ENCODE assay signal across 8 cellular contexts in the genomic region with DNA sequence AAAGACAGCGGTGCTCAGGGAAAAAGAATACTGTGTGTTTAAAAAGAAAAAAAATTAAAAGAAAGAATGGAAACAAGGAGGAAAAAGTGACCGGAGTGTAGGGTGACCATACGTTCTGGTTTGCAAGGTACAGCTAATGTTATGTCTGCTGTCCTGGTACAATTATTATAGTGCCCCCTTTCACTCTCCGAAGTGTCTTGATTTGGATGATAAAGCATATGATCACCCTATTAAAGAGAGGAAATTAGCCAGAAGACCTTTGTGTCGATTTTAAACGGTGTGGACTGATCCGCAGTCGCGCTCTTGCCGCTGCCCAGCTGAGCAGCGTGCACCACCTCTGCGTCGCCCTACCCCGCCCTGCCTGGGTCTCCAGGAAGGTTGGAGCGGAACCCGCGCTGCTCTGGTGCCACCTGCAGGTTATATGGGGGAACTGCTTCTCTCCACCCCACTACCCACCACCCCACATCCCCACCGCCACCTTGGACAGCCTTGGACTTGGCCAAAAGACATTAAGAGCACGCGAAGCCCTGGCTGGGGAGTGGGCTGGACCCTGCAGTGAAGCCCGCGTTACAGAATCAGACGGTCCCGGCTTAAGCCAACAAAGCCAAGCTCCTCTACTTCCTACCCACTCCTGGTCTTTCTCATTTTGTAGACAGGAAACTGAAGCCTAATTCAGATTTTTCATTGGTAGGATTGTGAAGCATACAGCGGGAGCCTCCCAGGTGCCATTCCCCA. TPM values are rescaled to one million over a fixed set of nuclear protein-coding genes. Genes with fewer than 3 reads are reported as not detected.
DNase-seq lines count a peak whose midpoint lies in the region; ATAC-seq, FAIRE-seq and TF ChIP-seq lines count a peak whose summit lies in the region.

No MANE protein-coding gene starts in this region.

- TF ChIP-seq POLR2A in HepG2 (IDR thresholded peaks at IDR 0.05; ENCODE audit: insufficient read depth in 1 of 2, low read depth in 2 of 2, low read length in 2 of 2): no peak

- H4K20me1 ChIP-seq in HepG2 (ENCODE audit: insufficient read depth, low read length): no peaks in the 10 kb centered on the region

- peaks cover 0 to 9% of the 10 kb centered on the region in 2 experiments; a peak in 3 of 5 replicates for H3K27me3 ChIP-seq in HepG2 (ENCODE audit: control insufficient read depth in 1 of 2, insufficient read depth in 2 of 2, low read length in 2 of 2)

- H3K4me1 Mint-ChIP-seq in activated CD4-positive, alpha-beta T cell treated with anti-CD3 and anti-CD28 coated beads, Interleukin-2, amount 10 ng/mL, durations not matched to agents 24 days and 14 days: peaks cover 9% of the 10 kb centered on the region

- POLR2A ChIA-PET in HepG2 (lab: Yijun Ruan, JAX): no interaction called here

- no peaks in the 10 kb centered on the region for H3K36me3 ChIP-seq in HepG2 (replicated peaks in 1 of 2; ENCODE audit: control insufficient read depth in 1 of 2, insufficient read depth in 2 of 2, low read length in 2 of 2)

- H3K27ac ChIP-seq in coronary artery (no peak overlapping the region), HepG2 (ENCODE audit: extremely low read length, insufficient read depth, low read length) (no peak overlapping the region)

- no peaks in the 10 kb centered on the region for H3K9me3 ChIP-seq in HepG2 (ENCODE audit: low read length)

- H3K9ac ChIP-seq in HepG2 (ENCODE audit: insufficient read depth, low read depth, low read length): no peak overlapping the region

- no peak overlapping the region for H2AFZ ChIP-seq in HepG2 (ENCODE audit: low read length)

- CTCF ChIA-PET in HepG2 (lab: Yijun Ruan, JAX; ENCODE audit: low intra/inter-chr PET ratio, low total read pairs): interaction anchor here (1.2 to 2.2 kb wide), 5 partner anchors 49 to 117 kb away, joined by 5 to 11 read pairs (median 6); no protein-coding TSS in a partner anchor

- BruUV-seq in HepG2 (replicated peaks; lab: Mats Ljungman, UMichigan): no TSS peak

- TF ChIP-seq CTCF in GM13977 (IDR thresholded peaks at IDR 0.05; ENCODE audit: extremely low read depth, insufficient read depth, missing control alignments) (peak; percentile 82), coronary artery (IDR thresholded peaks at IDR 0.05) (peak; percentile 92), HepG2 (CRISPR knock-in tag; IDR thresholded peaks at IDR 0.05) (peak; percentile 92)

- H3K27me3 Mint-ChIP-seq in activated CD4-positive, alpha-beta T cell treated with anti-CD3 and anti-CD28 coated beads, Interleukin-2, amount 10 ng/mL, durations not matched to agents 24 days and 14 days: peaks cover 59% of the 10 kb centered on the region

- peak overlapping the region; percentile 75 for H3K4me3 Mint-ChIP-seq in activated CD4-positive, alpha-beta T cell treated with anti-CD3 and anti-CD28 coated beads, Interleukin-2, amount 10 ng/mL, durations not matched to agents 24 days and 14 days

- 17% methylated on average over 12 of the region's 25 CpGs for WGBS in HepG2 (ENCODE audit: low lambda C conversion rate)

- in situ Hi-C loops in GM13977 (cut with MboI; ENCODE audit: low pct_unique_long_range_greater_than_20kb, low sequenced_read_pairs, unreplicated experiment) (loop anchor here (25.0 kb wide), 1 partner anchor 335 kb away; no protein-coding TSS in a partner anchor), HepG2 (cut with HindIII; ENCODE audit: extremely low pct_ligation_motif_present, low pct_unique_long_range_greater_than_20kb) (loop anchor here (10.0 kb wide), 2 partner anchors 77 to 117 kb away; a partner anchor contains a TSS)

- peak overlapping the region; percentile 74 for H3K4me2 ChIP-seq in HepG2 (ENCODE audit: low read depth, low read length)

- H3K4me3 ChIP-seq in coronary artery: peak overlapping the region; percentile 61
- peak overlapping the region in 1 of 3 experiments; percentile 49; a peak in 2 of 6 replicates for H3K4me3 ChIP-seq in HepG2 (replicated peaks in 1 of 3; ENCODE audit: insufficient read depth in 1 of 3, low read depth in 2 of 3, low read length in 3 of 3)

- intact Hi-C loops in activated CD4-positive, alpha-beta T cell treated with anti-CD3 and anti-CD28 coated beads, Interleukin-2, amount 10 ng/mL, durations not matched to agents 24 days and 14 days (cut with micrococcal nuclease): loop anchor here (1.0 to 10.0 kb wide), 3 partner anchors 74 to 123 kb away; no protein-coding TSS in a partner anchor
- intact Hi-C loops in HepG2 (cut with micrococcal nuclease; ENCODE audit: unreplicated experiment): loop anchor here (1.0 to 10.0 kb wide), 3 partner anchors 47 to 117 kb away; no protein-coding TSS in a partner anchor

- H3K79me2 ChIP-seq in HepG2 (ENCODE audit: insufficient read depth, low read length): no peaks in the 10 kb centered on the region

- no peaks in the 10 kb centered on the region for H3K9me3 Mint-ChIP-seq in activated CD4-positive, alpha-beta T cell treated with anti-CD3 and anti-CD28 coated beads, Interleukin-2, amount 10 ng/mL, durations not matched to agents 24 days and 14 days

- FAIRE-seq in HepG2 (lab: Jason Lieb, UNC): peak; percentile 49

- peak; percentile 81 for ATAC-seq in HG03354 (IDR thresholded peaks at IDR 0.05; ENCODE audit: poor library complexity, severe bottlenecking, unreplicated experiment)
- peak; percentile 99 for ATAC-seq in HepG2
- ATAC-seq in GM21786 (IDR thresholded peaks at IDR 0.05; ENCODE audit: unreplicated experiment): no peak

- TF ChIP-seq RAD21 in HepG2 (CRISPR knock-in tag; IDR thresholded peaks at IDR 0.05): peak; percentile 93

- H3K4me1 ChIP-seq in HepG2 (ENCODE audit: insufficient read depth, low read length): peaks cover 9% of the 10 kb centered on the region; the same call in 1 of the 2 replicates

- DNase-seq in GM13977 (ENCODE audit: low spot score) (peak; percentile 86), NCI-H510A treated with DMSO at 0.1 percent for 48 hours (lab: John Stamatoyannopoulos, UW) (peak; percentile 21), coronary artery (ENCODE audit: low spot score) (peak; percentile 82), HepG2 (ENCODE audit: low spot score) (peak; percentile 58)
- DNase-seq in activated CD4-positive, alpha-beta T cell treated with anti-CD3 and anti-CD28 coated beads, Interleukin-2, amount 10 ng/mL, durations not matched to agents 24 days and 14 days: peak; percentile 94
- DNase-seq in stimulated activated CD4-positive, alpha-beta T cell treated with anti-CD3 and anti-CD28 coated beads, Interleukin-4, amount 100 ng/mL, for 24 hours: peak; percentile 84

- H3K27ac Mint-ChIP-seq in activated CD4-positive, alpha-beta T cell treated with anti-CD3 and anti-CD28 coated beads, Interleukin-2, amount 10 ng/mL, durations not matched to agents 24 days and 14 days: no peak overlapping the region

- H3K36me3 Mint-ChIP-seq in activated CD4-positive, alpha-beta T cell treated with anti-CD3 and anti-CD28 coated beads, Interleukin-2, amount 10 ng/mL, durations not matched to agents 24 days and 14 days (ENCODE audit: low read depth): no peaks in the 10 kb centered on the region

- no peak for TF ChIP-seq EP300 in HepG2 (IDR thresholded peaks at IDR 0.05; ENCODE audit: low read depth in 2 of 2, low read length in 2 of 2)
- no peak for TF ChIP-seq EP300 in HepG2 (CRISPR knock-in tag; IDR thresholded peaks at IDR 0.05; ENCODE audit: borderline replicate concordance)

TF ChIP-seq in HepG2, 621 proteins besides CTCF, POLR2A, EP300 and RAD21 (continues in another document):
- TF ChIP-seq, protein P1, sequence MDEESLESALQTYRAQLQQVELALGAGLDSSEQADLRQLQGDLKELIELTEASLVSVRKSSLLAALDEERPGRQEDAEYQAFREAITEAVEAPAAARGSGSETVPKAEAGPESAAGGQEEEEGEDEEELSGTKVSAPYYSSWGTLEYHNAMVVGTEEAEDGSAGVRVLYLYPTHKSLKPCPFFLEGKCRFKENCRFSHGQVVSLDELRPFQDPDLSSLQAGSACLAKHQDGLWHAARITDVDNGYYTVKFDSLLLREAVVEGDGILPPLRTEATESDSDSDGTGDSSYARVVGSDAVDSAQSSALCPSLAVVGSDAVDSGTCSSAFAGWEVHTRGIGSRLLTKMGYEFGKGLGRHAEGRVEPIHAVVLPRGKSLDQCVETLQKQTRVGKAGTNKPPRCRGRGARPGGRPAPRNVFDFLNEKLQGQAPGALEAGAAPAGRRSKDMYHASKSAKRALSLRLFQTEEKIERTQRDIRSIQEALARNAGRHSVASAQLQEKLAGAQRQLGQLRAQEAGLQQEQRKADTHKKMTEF (CRISPR knock-in tag; IDR thresholded peaks at IDR 0.05): no peak
- TF ChIP-seq PCBP2 (optimal IDR thresholded peaks at IDR 0.05; ENCODE audit: low read depth, low read length, poor library complexity, severe bottlenecking) (no peak), CHD4 (IDR thresholded peaks at IDR 0.05; ENCODE audit: borderline replicate concordance, low read length) (no peak), MAZ (IDR thresholded peaks at IDR 0.05; ENCODE audit: borderline replicate concordance, low read depth, low read length) (peak; percentile 39; the same call in 1 of the 2 replicates), MAZ (CRISPR knock-in tag; IDR thresholded peaks at IDR 0.05; ENCODE audit: low read depth) (peak; percentile 63; the same call in 1 of the 2 replicates)

RNA-seq across cellular contexts. Expression of gene UBE2Q2, which starts 41.2 kb away (rescaled TPM):
- total RNA-seq in activated CD4-positive, alpha-beta T cell treated with anti-CD3 and anti-CD28 coated beads, Interleukin-2, amount 10 ng/mL, durations not matched to agents 24 days and 14 days: 17.0 and 17.1 TPM in 2 replicates
- 20.1 and 20.4 TPM in 2 replicates for total RNA-seq in HepG2 (2016; rRNA removed; fragmentation: Illumina TruSeq; extraction: Trizol)
- total RNA-seq in HepG2 (2016; cell fraction: cytosol; rRNA removed; fragmentation: Illumina TruSeq; extraction: Trizol; ENCODE audit: low read depth): 28.3 and 29.7 TPM in 2 replicates
- total RNA-seq in HepG2 (2016; cell fraction: insoluble cytoplasmic fraction; rRNA removed; fragmentation: Illumina TruSeq; extraction: Trizol): 19.0 and 20.4 TPM in 2 replicates
- total RNA-seq in HepG2 (2016; cell fraction: membrane; rRNA removed; fragmentation: Illumina TruSeq; extraction: Trizol): 41.0 and 48.0 TPM in 2 replicates
- 14.5 and 16.7 TPM in 2 replicates for total RNA-seq in HepG2 (2016; cell fraction: nucleus; rRNA removed; fragmentation: Illumina TruSeq; extraction: Trizol)
- polyA plus RNA-seq in HepG2 (2011; rRNA removed): 10.6 and 11.4 TPM in 2 replicates
- polyA plus RNA-seq in HepG2 (2011; cell fraction: cytosol; rRNA removed): 4.6 and 8.2 TPM in 2 replicates
- 8.9 and 9.8 TPM in 2 replicates for polyA plus RNA-seq in HepG2 (2011; cell fraction: nucleus; rRNA removed)
- polyA plus RNA-seq in HepG2 (2012): 12.2 and 12.6 TPM in 2 replicates
- polyA plus RNA-seq in HepG2 (2016; cell fraction: cytosol; fragmentation: Illumina TruSeq; extraction: Trizol; ENCODE audit: low read depth): 21.3 and 23.2 TPM in 2 replicates
- polyA plus RNA-seq in HepG2 (2016; cell fraction: insoluble cytoplasmic fraction; fragmentation: Illumina TruSeq; extraction: Trizol; ENCODE audit: low read depth): 18.6 and 19.5 TPM in 2 replicates
- 34.5 and 36.1 TPM in 2 replicates for polyA plus RNA-seq in HepG2 (2016; cell fraction: membrane; fragmentation: Illumina TruSeq; extraction: Trizol; ENCODE audit: low read depth)
- polyA plus RNA-seq in HepG2 (2016; cell fraction: nucleus; fragmentation: Illumina TruSeq; extraction: Trizol; ENCODE audit: insufficient read depth, low read depth): 20.5 and 22.4 TPM in 2 replicates
- polyA minus RNA-seq in HepG2 (2011; rRNA and poly(A)+ RNA removed; ENCODE audit: low replicate concordance): 4.1 and 10.7 TPM in 2 replicates
- polyA minus RNA-seq in HepG2 (2011; cell fraction: cytosol; rRNA and poly(A)+ RNA removed): 6.2 and 12.2 TPM in 2 replicates
- 17.4 and 17.5 TPM in 2 replicates for polyA minus RNA-seq in HepG2 (2011; cell fraction: nucleus; rRNA and poly(A)+ RNA removed)

Comparison
In these comparisons a context has a peak if more than half of its experiments do, and no peak if none do; other contexts are left out.
1. DNase-seq: peak in every context shown above with its lines; median percentile 94 in activated CD4-positive, alpha-beta T cell treated with anti-CD3 and anti-CD28 coated beads, Interleukin-2, amount 10 ng/mL, durations not matched to agents 24 days and 14 days; 86 in GM13977; 84 in stimulated activated CD4-positive, alpha-beta T cell treated with anti-CD3 and anti-CD28 coated beads, Interleukin-4, amount 100 ng/mL, for 24 hours; 82 in coronary artery; 58 in HepG2; 21 in NCI-H510A treated with DMSO at 0.1 percent for 48 hours.